ENCODE assay signal across 1 cellular context in the genomic region with DNA sequence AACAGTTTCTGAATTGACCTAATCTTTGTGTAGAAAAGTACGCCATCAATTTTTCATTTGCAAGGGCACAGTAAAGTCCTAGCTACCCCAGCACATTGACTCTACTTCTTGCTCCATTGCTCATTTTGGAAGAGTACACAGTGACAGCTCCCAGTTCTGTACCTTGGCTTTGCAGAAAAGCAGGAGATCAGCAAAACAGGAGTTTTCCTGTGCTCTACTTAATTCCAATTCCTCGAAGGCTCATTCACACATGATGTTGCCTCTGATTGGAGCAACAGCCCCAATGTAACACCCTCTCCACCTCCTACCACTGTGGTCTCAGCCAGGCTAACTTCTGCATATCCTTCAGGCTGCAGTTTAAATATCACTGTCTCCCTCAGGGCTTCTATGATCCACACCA.
TF ChIP-seq lines count a peak whose summit lies in the region.

No MANE protein-coding gene starts in this region.

TF ChIP-seq in WTC11, 78 proteins besides CTCF, POLR2A, EP300 and RAD21 (continued from another document):
- no peak for TF ChIP-seq ZNF281 (CRISPR knock-in tag; IDR thresholded peaks at IDR 0.05)
- TF ChIP-seq ESRRA (CRISPR knock-in tag; IDR thresholded peaks at IDR 0.05; ENCODE audit: borderline replicate concordance): no peak
- no peak for TF ChIP-seq FOXK1 (CRISPR knock-in tag; IDR thresholded peaks at IDR 0.05)
- TF ChIP-seq, protein P1, sequence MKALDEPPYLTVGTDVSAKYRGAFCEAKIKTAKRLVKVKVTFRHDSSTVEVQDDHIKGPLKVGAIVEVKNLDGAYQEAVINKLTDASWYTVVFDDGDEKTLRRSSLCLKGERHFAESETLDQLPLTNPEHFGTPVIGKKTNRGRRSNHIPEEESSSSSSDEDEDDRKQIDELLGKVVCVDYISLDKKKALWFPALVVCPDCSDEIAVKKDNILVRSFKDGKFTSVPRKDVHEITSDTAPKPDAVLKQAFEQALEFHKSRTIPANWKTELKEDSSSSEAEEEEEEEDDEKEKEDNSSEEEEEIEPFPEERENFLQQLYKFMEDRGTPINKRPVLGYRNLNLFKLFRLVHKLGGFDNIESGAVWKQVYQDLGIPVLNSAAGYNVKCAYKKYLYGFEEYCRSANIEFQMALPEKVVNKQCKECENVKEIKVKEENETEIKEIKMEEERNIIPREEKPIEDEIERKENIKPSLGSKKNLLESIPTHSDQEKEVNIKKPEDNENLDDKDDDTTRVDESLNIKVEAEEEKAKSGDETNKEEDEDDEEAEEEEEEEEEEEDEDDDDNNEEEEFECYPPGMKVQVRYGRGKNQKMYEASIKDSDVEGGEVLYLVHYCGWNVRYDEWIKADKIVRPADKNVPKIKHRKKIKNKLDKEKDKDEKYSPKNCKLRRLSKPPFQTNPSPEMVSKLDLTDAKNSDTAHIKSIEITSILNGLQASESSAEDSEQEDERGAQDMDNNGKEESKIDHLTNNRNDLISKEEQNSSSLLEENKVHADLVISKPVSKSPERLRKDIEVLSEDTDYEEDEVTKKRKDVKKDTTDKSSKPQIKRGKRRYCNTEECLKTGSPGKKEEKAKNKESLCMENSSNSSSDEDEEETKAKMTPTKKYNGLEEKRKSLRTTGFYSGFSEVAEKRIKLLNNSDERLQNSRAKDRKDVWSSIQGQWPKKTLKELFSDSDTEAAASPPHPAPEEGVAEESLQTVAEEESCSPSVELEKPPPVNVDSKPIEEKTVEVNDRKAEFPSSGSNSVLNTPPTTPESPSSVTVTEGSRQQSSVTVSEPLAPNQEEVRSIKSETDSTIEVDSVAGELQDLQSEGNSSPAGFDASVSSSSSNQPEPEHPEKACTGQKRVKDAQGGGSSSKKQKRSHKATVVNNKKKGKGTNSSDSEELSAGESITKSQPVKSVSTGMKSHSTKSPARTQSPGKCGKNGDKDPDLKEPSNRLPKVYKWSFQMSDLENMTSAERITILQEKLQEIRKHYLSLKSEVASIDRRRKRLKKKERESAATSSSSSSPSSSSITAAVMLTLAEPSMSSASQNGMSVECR (CRISPR knock-in tag; IDR thresholded peaks at IDR 0.05; ENCODE audit: borderline replicate concordance): no peak
- no peak for TF ChIP-seq CREM (CRISPR knock-in tag; IDR thresholded peaks at IDR 0.05)
- TF ChIP-seq ATF2 (CRISPR knock-in tag; IDR thresholded peaks at IDR 0.05; ENCODE audit: borderline replicate concordance, low read depth): no peak
- TF ChIP-seq NFATC4 (CRISPR knock-in tag; IDR thresholded peaks at IDR 0.05): no peak
- TF ChIP-seq SP1 (CRISPR knock-in tag; conservative IDR thresholded peaks at IDR 0.05): no peak
- TF ChIP-seq SOX15 (CRISPR knock-in tag; IDR thresholded peaks at IDR 0.05): no peak
- TF ChIP-seq, protein P2, sequence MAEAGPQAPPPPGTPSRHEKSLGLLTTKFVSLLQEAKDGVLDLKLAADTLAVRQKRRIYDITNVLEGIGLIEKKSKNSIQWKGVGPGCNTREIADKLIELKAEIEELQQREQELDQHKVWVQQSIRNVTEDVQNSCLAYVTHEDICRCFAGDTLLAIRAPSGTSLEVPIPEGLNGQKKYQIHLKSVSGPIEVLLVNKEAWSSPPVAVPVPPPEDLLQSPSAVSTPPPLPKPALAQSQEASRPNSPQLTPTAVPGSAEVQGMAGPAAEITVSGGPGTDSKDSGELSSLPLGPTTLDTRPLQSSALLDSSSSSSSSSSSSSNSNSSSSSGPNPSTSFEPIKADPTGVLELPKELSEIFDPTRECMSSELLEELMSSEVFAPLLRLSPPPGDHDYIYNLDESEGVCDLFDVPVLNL (CRISPR knock-in tag; IDR thresholded peaks at IDR 0.05; ENCODE audit: borderline replicate concordance, low read depth): no peak
- TF ChIP-seq ZNF138 (CRISPR knock-in tag; conservative IDR thresholded peaks at IDR 0.05): no peak
